9 cellular contexts compared by ENCODE assay signal in the genomic region with DNA sequence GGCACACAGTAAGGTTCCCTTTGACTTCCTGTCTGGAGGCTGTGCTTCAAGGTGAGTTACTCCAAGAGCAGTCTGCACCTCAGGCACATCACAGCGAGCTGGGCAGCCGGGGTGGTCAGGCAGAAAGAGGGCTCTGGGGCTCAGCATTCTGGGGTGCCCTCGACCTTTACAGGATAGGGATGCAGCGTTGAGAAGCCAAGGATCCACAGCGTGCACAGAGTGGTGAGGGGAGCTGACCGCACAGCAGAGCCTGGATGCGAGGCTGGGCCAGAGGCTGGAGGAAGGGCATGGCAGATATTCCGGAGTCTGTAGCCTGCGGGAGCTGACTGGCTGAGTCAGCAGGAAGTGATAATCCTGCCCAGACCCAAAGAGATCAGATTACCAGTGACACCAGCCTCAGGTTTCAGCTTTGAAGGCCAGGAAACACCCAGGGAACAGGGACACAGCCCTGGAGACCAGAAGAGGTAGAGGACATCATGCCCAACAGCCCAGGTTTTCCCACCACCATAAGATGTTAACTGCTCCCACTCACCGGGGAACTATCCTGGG. TPM values are rescaled to one million over a fixed set of nuclear protein-coding genes. Genes with fewer than 3 reads are reported as not detected.
A peak's percentile ranks its signal among the peaks of the same experiment; 100 is the strongest.
DNase-seq lines count a peak whose midpoint lies in the region; ATAC-seq and TF ChIP-seq lines count a peak whose summit lies in the region.
"Had no signal": no experiment of that assay in that cellular context is flagged by ENCODE, and none has a peak within 500 bp of the region (broad histone marks: within the 10 kb centered on the region; RNA-seq: fewer than 3 reads in every experiment).

No MANE protein-coding gene starts in this region.

- no peak overlapping the region for H3K4me3 Mint-ChIP-seq in activated CD8-positive, alpha-beta T cell treated with anti-CD3 and anti-CD28 coated beads, Interleukin-2, amount 10 ng/mL, durations not matched to agents 7 days and 5 days
- H3K4me3 Mint-ChIP-seq: CD4-positive, CD25-positive, alpha-beta regulatory T cell had no signal

- H3K9me3 ChIP-seq in HUES48 (ENCODE audit: control insufficient read depth, insufficient read depth, low read length) (no peaks in the 10 kb centered on the region), transverse colon (no peaks in the 10 kb centered on the region)

- no peak for TF ChIP-seq EP300 in transverse colon (IDR thresholded peaks at IDR 0.05; ENCODE audit: low read depth)

- no peak overlapping the region for H3K27ac Mint-ChIP-seq in activated CD8-positive, alpha-beta T cell treated with anti-CD3 and anti-CD28 coated beads, Interleukin-2, amount 10 ng/mL, durations not matched to agents 7 days and 5 days
- H3K27ac Mint-ChIP-seq: CD4-positive, CD25-positive, alpha-beta regulatory T cell had no signal

- H3K4me1 ChIP-seq in HUES48 (ENCODE audit: control insufficient read depth, insufficient read depth, low read length) (peaks cover 9% of the 10 kb centered on the region), transverse colon (peaks cover 0 to 11% (median 0%) of the 10 kb centered on the region in 4 donors)

- H3K4me3 ChIP-seq in HUES48 (ENCODE audit: low read depth, low read length) (no peak overlapping the region), transverse colon (no peak overlapping the region)

- H3K27me3 ChIP-seq in HUES48 (ENCODE audit: control insufficient read depth, insufficient read depth, low read length) (no peaks in the 10 kb centered on the region), transverse colon (no peaks in the 10 kb centered on the region)

- in situ Hi-C loops in transverse colon (cut with MboI; ENCODE audit: low pct_ligation_motif_present in 1 of 4, low pct_unique_long_range_greater_than_20kb in 1 of 4, low sequenced_read_pairs in 3 of 4): no loop called here

- no peaks in the 10 kb centered on the region for H3K36me3 Mint-ChIP-seq in activated CD8-positive, alpha-beta T cell treated with anti-CD3 and anti-CD28 coated beads, Interleukin-2, amount 10 ng/mL, durations not matched to agents 7 days and 5 days (ENCODE audit: low read depth)
- H3K36me3 Mint-ChIP-seq: CD4-positive, CD25-positive, alpha-beta regulatory T cell had no signal

- H3K4me1 Mint-ChIP-seq in activated CD8-positive, alpha-beta T cell treated with anti-CD3 and anti-CD28 coated beads, Interleukin-2, amount 10 ng/mL, durations not matched to agents 7 days and 5 days (ENCODE audit: low read depth): no peaks in the 10 kb centered on the region
- H3K4me1 Mint-ChIP-seq: CD4-positive, CD25-positive, alpha-beta regulatory T cell had no signal

- POLR2A ChIA-PET in activated CD8-positive, alpha-beta T cell treated with anti-CD3 and anti-CD28 coated beads, Interleukin-2, amount 10 ng/mL, durations not matched to agents 7 days and 5 days (lab: Charles Lee): no interaction called here

- ATAC-seq in HG02678 (IDR thresholded peaks at IDR 0.05; ENCODE audit: unreplicated experiment): no peak
- no peak for ATAC-seq in activated CD8-positive, alpha-beta T cell treated with anti-CD3 and anti-CD28 coated beads, Interleukin-2, amount 10 ng/mL, durations not matched to agents 7 days and 5 days

- DNase-seq in amniotic stem cell (lab: John Stamatoyannopoulos, UW) (peak; percentile 33), iPS-NIHi11 (ENCODE audit: low spot score) (peak; percentile 78), transverse colon (no peak)
- no peak for DNase-seq in activated CD8-positive, alpha-beta T cell treated with anti-CD3 and anti-CD28 coated beads, Interleukin-2, amount 10 ng/mL, durations not matched to agents 7 days and 5 days
- no peak for DNase-seq in activated naive CD4-positive, alpha-beta T cell treated with anti-CD3 and anti-CD28 coated beads, Interleukin-2, amount 50 U/mL, for 16 hours
- DNase-seq: CD4-positive, CD25-positive, alpha-beta regulatory T cell had no signal

- CTCF ChIA-PET in activated CD8-positive, alpha-beta T cell treated with anti-CD3 and anti-CD28 coated beads, Interleukin-2, amount 10 ng/mL, durations not matched to agents 7 days and 5 days (lab: Charles Lee): no interaction called here

- intact Hi-C loops in transverse colon (cut with DNase I; ENCODE audit: low total_unique reads): no loop called here

- H3K36me3 ChIP-seq in HUES48 (ENCODE audit: control insufficient read depth, insufficient read depth, low read length) (no peaks in the 10 kb centered on the region), transverse colon (no peaks in the 10 kb centered on the region)

- TF ChIP-seq CTCF in 22Rv1 (IDR thresholded peaks at IDR 0.05) (no peak), transverse colon (IDR thresholded peaks at IDR 0.05) (no peak)

- no peaks in the 10 kb centered on the region for H3K9me3 Mint-ChIP-seq in activated CD8-positive, alpha-beta T cell treated with anti-CD3 and anti-CD28 coated beads, Interleukin-2, amount 10 ng/mL, durations not matched to agents 7 days and 5 days (ENCODE audit: insufficient read depth)
- H3K9me3 Mint-ChIP-seq: CD4-positive, CD25-positive, alpha-beta regulatory T cell had no signal

- H3K27ac ChIP-seq in 22Rv1 (peak overlapping the region; percentile 63), HUES48 (ENCODE audit: low read depth, low read length) (peak overlapping the region; percentile 5), transverse colon (peak overlapping the region in 1 of 4 donors; percentile 38)

- H3K9ac ChIP-seq in HUES48 (ENCODE audit: low read depth, low read length): no peak overlapping the region

- TF ChIP-seq POLR2A in transverse colon (IDR thresholded peaks at IDR 0.05): no peak

- H3K27me3 Mint-ChIP-seq in activated CD8-positive, alpha-beta T cell treated with anti-CD3 and anti-CD28 coated beads, Interleukin-2, amount 10 ng/mL, durations not matched to agents 7 days and 5 days (ENCODE audit: low read depth): peaks cover 5% of the 10 kb centered on the region

- WGBS in transverse colon (ENCODE audit: low coverage in 1 of 2), 2 donors: 65 to 100% methylated on average over 1 to 10 of the region's 10 CpGs

RNA-seq across cellular contexts. Expression of gene PDLIM3, which starts 38.4 kb away (rescaled TPM):
- total RNA-seq in activated CD8-positive, alpha-beta T cell treated with anti-CD3 and anti-CD28 coated beads, Interleukin-2, amount 10 ng/mL, durations not matched to agents 7 days and 5 days: not detected
- total RNA-seq in transverse colon: 100 to 1,000 TPM in 2 of 4 donors, 10 to 100 TPM in 2; 81.9 to 209 (median 115) TPM
- total RNA-seq: CD4-positive, CD25-positive, alpha-beta regulatory T cell had no signal

Comparison
In these comparisons a context has a peak if more than half of its experiments do, and no peak if none do; other contexts are left out.
1. DNase-seq: peak in amniotic stem cell (single experiment) and iPS-NIHi11 (single experiment); none in activated CD8-positive, alpha-beta T cell treated with anti-CD3 and anti-CD28 coated beads, Interleukin-2, amount 10 ng/mL, durations not matched to agents 7 days and 5 days (single experiment), activated naive CD4-positive, alpha-beta T cell treated with anti-CD3 and anti-CD28 coated beads, Interleukin-2, amount 50 U/mL, for 16 hours (single experiment) and transverse colon (single experiment).
2. RNA of gene PDLIM3, which starts 38.4 kb away (total RNA-seq): 81.9 to 209 TPM in transverse colon; not detected in activated CD8-positive, alpha-beta T cell treated with anti-CD3 and anti-CD28 coated beads, Interleukin-2, amount 10 ng/mL, durations not matched to agents 7 days and 5 days; every median in the first group is over 10 times any median in the second.